ENCODE assay signal across 12 cellular contexts in genomic region chr13:48726711-48727110, GRCh38.
"Had no signal": no experiment of that assay in that cellular context is flagged by ENCODE, and none has a peak within 500 bp of the region (broad histone marks: within the 10 kb centered on the region; RNA-seq: fewer than 3 reads in every experiment).

No MANE protein-coding gene starts in this region.

- H3K36me3 ChIP-seq: ascending aorta, stomach, thoracic aorta had no signal

- H3K27me3 ChIP-seq: ascending aorta, stomach had no signal

- ATAC-seq: left colon had no signal

- H3K4me1 ChIP-seq: ascending aorta had no signal

- H3K4me3 Mint-ChIP-seq: activated naive CD8-positive, alpha-beta T cell treated with anti-CD3 and anti-CD28 coated beads for 36 hours; T-helper 2 cell treated with Interferon-gamma antibody and Interleukin-4, amounts not matched to agents 5 μg/mL and 100 μg/mL, for 36 hours had no signal

- H3K36me3 Mint-ChIP-seq: activated naive CD8-positive, alpha-beta T cell treated with anti-CD3 and anti-CD28 coated beads for 36 hours had no signal

- H3K9me3 ChIP-seq: ascending aorta, stomach, thoracic aorta had no signal

- H3K27ac ChIP-seq: ascending aorta, stomach, thoracic aorta had no signal

- DNase-seq: activated CD4-positive, alpha-beta T cell treated with anti-CD3 and anti-CD28 coated beads, Interleukin-2, amount 50 U/mL, for 4 hours; activated CD4-positive, CD25-positive, alpha-beta regulatory T cell treated with anti-CD3 and anti-CD28 coated beads, Interleukin-2, amount 50 U/mL, for 72 hours; activated gamma-delta T cell; activated naive CD8-positive, alpha-beta T cell treated with anti-CD3 and anti-CD28 coated beads for 36 hours; activated T-cell treated with anti-CD3 and anti-CD28 coated beads, Interleukin-2, amount 50 U/mL, for 1 hour; left colon; stimulated activated CD4-positive, alpha-beta T cell treated with anti-CD3 and anti-CD28 coated beads, Interleukin-15, amount 100 ng/mL, for 24 hours; stimulated activated CD4-positive, alpha-beta T cell treated with anti-CD3 and anti-CD28 coated beads, Interleukin-4, amount 100 ng/mL, for 24 hours; stomach had no signal

- H3K4me3 ChIP-seq: ascending aorta, stomach, thoracic aorta had no signal

- H3K27ac Mint-ChIP-seq: activated naive CD8-positive, alpha-beta T cell treated with anti-CD3 and anti-CD28 coated beads for 36 hours; T-helper 2 cell treated with Interferon-gamma antibody and Interleukin-4, amounts not matched to agents 5 μg/mL and 100 μg/mL, for 36 hours had no signal
